ENCODE assay signal across 8 cellular contexts in genomic region chr17:3557768-3558583, GRCh38. TPM values are rescaled to one million over a fixed set of nuclear protein-coding genes. Genes with fewer than 3 reads are reported as not detected.
A peak's percentile ranks its signal among the peaks of the same experiment; 100 is the strongest.
DNase-seq lines count a peak whose midpoint lies in the region; ATAC-seq and TF ChIP-seq lines count a peak whose summit lies in the region.

TRPV3 (minus strand) TSS chr17:3557812; CDS start chr17:3554850, 2,962 bp downstream.

- no peak for TF ChIP-seq CTCF in foreskin keratinocyte (conservative IDR thresholded peaks at IDR 0.05)

- DNase-seq in activated CD8-positive, alpha-beta memory T cell treated with anti-CD3 and anti-CD28 coated beads for 4 hours (ENCODE audit: low read depth in 2 of 2), result peak; percentile 51 to 57
- peak; percentile 83 to 89 for DNase-seq in foreskin keratinocyte
- peak; percentile 53 to 69 for DNase-seq in stimulated activated CD4-positive, alpha-beta T cell treated with anti-CD3 and anti-CD28 coated beads, Interleukin-4, amount 100 ng/mL, for 48 hours (ENCODE audit: low read depth in 2 of 2)
- no peak for DNase-seq in immature natural killer cell
- DNase-seq in SW 1271 (lab: John Stamatoyannopoulos, UW), result no peak

- H3K9me3 Mint-ChIP-seq in immature natural killer cell, result no peaks in the 10 kb centered on the region

- H3K27ac Mint-ChIP-seq in immature natural killer cell, result no peak within 1 kb of the TSS

- peaks cover 0 to 3% (median 2%) of the 10 kb centered on the region in 3 donors for H3K27me3 Mint-ChIP-seq in immature natural killer cell (ENCODE audit: low read depth in 3 of 3)

- H3K4me3 Mint-ChIP-seq in immature natural killer cell, result no peak within 1 kb of the TSS

- no peaks in the 10 kb centered on the region for H3K36me3 Mint-ChIP-seq in immature natural killer cell

- peak within 1 kb of the TSS; percentile 99 for H3K27ac ChIP-seq in foreskin keratinocyte

- H3K27me3 ChIP-seq in foreskin keratinocyte, result no peaks in the 10 kb centered on the region

- no peaks in the 10 kb centered on the region for H3K4me1 Mint-ChIP-seq in immature natural killer cell

- ATAC-seq in GM18867 (IDR thresholded peaks at IDR 0.05; ENCODE audit: unreplicated experiment), result peak; percentile 54
- peak; percentile 39 for ATAC-seq in HG03571 (IDR thresholded peaks at IDR 0.05; ENCODE audit: unreplicated experiment)
- peak; percentile 64 for ATAC-seq in foreskin keratinocyte
- no peak for ATAC-seq in HG03460 (IDR thresholded peaks at IDR 0.05; ENCODE audit: unreplicated experiment)

- H3K4me1 ChIP-seq in foreskin keratinocyte, result peaks cover 10% of the 10 kb centered on the region

RNA-seq across cellular contexts. Expression of gene TRPV3, which starts in this region (rescaled TPM):
- total RNA-seq in foreskin keratinocyte, result 7.7 and 14.8 TPM in 2 replicates
- polyA plus RNA-seq in foreskin keratinocyte (2.3 and 3.5 TPM in 2 replicates), immature natural killer cell (1 to 10 TPM in 1 of 3 donors, under 1 TPM in 2; 0.05 to 1.3 (median 0.39) TPM)

Comparison
In these comparisons a context has a peak if more than half of its experiments do, and no peak if none do; other contexts are left out.
1. DNase-seq: peak in activated CD8-positive, alpha-beta memory T cell treated with anti-CD3 and anti-CD28 coated beads for 4 hours (2 of 2), foreskin keratinocyte (2 of 2) and stimulated activated CD4-positive, alpha-beta T cell treated with anti-CD3 and anti-CD28 coated beads, Interleukin-4, amount 100 ng/mL, for 48 hours (2 of 2); none in immature natural killer cell (0 of 3) and SW 1271 (0 of 2).